24 cellular contexts compared by ENCODE assay signal in genomic region chr6:16241321-16241689, GRCh38.
"Had no signal": no experiment of that assay in that cellular context is flagged by ENCODE, and none has a peak within 500 bp of the region (broad histone marks: within the 10 kb centered on the region; RNA-seq: fewer than 3 reads in every experiment).

No MANE protein-coding gene starts in this region.

- H3K4me3 Mint-ChIP-seq: activated CD4-positive, alpha-beta T cell treated with anti-CD3 and anti-CD28 coated beads, Interleukin-2, amount 10 ng/mL, durations not matched to agents 7 days and 5 days; activated CD8-positive, alpha-beta T cell treated with anti-CD3 and anti-CD28 coated beads, Interleukin-2, amount 10 ng/mL, durations not matched to agents 7 days and 5 days; activated naive CD4-positive, alpha-beta T cell treated with anti-CD3 and anti-CD28 coated beads, Interleukin-2, amount 50 U/mL, for 24 hours; mesothelial cell of epicardium; stimulated activated naive CD8-positive, alpha-beta T cell treated with anti-CD3 and anti-CD28 coated beads, Interleukin-15, amount 100 ng/mL, for 72 hours; T-cell; T-helper 2 cell treated with Interferon-gamma antibody and Interleukin-4, amounts not matched to agents 5 μg/mL and 100 μg/mL, for 36 hours had no signal

- DNase-seq: activated CD4-positive, alpha-beta T cell treated with anti-CD3 and anti-CD28 coated beads, Interleukin-2, amount 10 ng/mL, durations not matched to agents 7 days and 5 days; activated CD4-positive, CD25-positive, alpha-beta regulatory T cell treated with anti-CD3 and anti-CD28 coated beads, Interleukin-2, amount 50 U/mL, for 72 hours; activated CD8-positive, alpha-beta T cell treated with anti-CD3 and anti-CD28 coated beads, Interleukin-2, amount 10 ng/mL, durations not matched to agents 7 days and 5 days; activated gamma-delta T cell treated with Interleukin-2 at 50 U/mL for 16 hours; activated T-cell treated with anti-CD3 and anti-CD28 coated beads, Interleukin-2, amount 50 U/mL, for 1 hour; anterior cingulate cortex; body of pancreas; caudate nucleus; effector memory CD4-positive, alpha-beta T cell; head of caudate nucleus; naive thymus-derived CD8-positive, alpha-beta T cell; stimulated activated CD4-positive, alpha-beta T cell treated with anti-CD3 and anti-CD28 coated beads, Interleukin-1b, Interleukin-23, amount 100 ng/mL, for 48 hours; stimulated activated naive CD8-positive, alpha-beta T cell treated with anti-CD3 and anti-CD28 coated beads, Interleukin-15, amount 100 ng/mL, for 72 hours; T-cell; uterus had no signal

- ATAC-seq: activated CD8-positive, alpha-beta T cell treated with anti-CD3 and anti-CD28 coated beads, Interleukin-2, amount 10 ng/mL, durations not matched to agents 7 days and 5 days; body of pancreas; gastroesophageal sphincter; naive thymus-derived CD8-positive, alpha-beta T cell; stimulated activated naive CD8-positive, alpha-beta T cell treated with anti-CD3 and anti-CD28 coated beads, Interleukin-15, amount 100 ng/mL, for 72 hours; T-cell had no signal

- H3K27ac ChIP-seq: body of pancreas, tibial nerve, uterus, VCaP had no signal

- H3K4me3 ChIP-seq: body of pancreas, gastroesophageal sphincter, lung, tibial nerve, uterus had no signal

- H3K27me3 ChIP-seq: body of pancreas, esophagus muscularis mucosa, gastroesophageal sphincter, tibial nerve, uterus had no signal

- H3K9me3 Mint-ChIP-seq: activated CD4-positive, alpha-beta T cell treated with anti-CD3 and anti-CD28 coated beads, Interleukin-2, amount 10 ng/mL, durations not matched to agents 7 days and 5 days; activated naive CD4-positive, alpha-beta T cell treated with anti-CD3 and anti-CD28 coated beads, Interleukin-2, amount 50 U/mL, for 24 hours; mesothelial cell of epicardium; naive thymus-derived CD8-positive, alpha-beta T cell; stimulated activated naive CD8-positive, alpha-beta T cell treated with anti-CD3 and anti-CD28 coated beads, Interleukin-15, amount 100 ng/mL, for 72 hours; T-cell; T-helper 2 cell treated with Interferon-gamma antibody and Interleukin-4, amounts not matched to agents 5 μg/mL and 100 μg/mL, for 36 hours had no signal

- H3K36me3 ChIP-seq: tibial nerve, uterus had no signal

- H3K9me3 ChIP-seq: body of pancreas, esophagus muscularis mucosa, gastroesophageal sphincter, tibial nerve, uterus had no signal

- H3K27ac Mint-ChIP-seq: activated CD4-positive, alpha-beta T cell treated with anti-CD3 and anti-CD28 coated beads, Interleukin-2, amount 10 ng/mL, durations not matched to agents 7 days and 5 days; activated CD8-positive, alpha-beta T cell treated with anti-CD3 and anti-CD28 coated beads, Interleukin-2, amount 10 ng/mL, durations not matched to agents 7 days and 5 days; activated naive CD4-positive, alpha-beta T cell treated with anti-CD3 and anti-CD28 coated beads, Interleukin-2, amount 50 U/mL, for 24 hours; mesothelial cell of epicardium; naive thymus-derived CD8-positive, alpha-beta T cell; progenitor cell of endocrine pancreas; stimulated activated naive CD8-positive, alpha-beta T cell treated with anti-CD3 and anti-CD28 coated beads, Interleukin-15, amount 100 ng/mL, for 72 hours; T-cell; T-helper 2 cell treated with Interferon-gamma antibody and Interleukin-4, amounts not matched to agents 5 μg/mL and 100 μg/mL, for 36 hours had no signal

- H3K36me3 Mint-ChIP-seq: activated naive CD4-positive, alpha-beta T cell treated with anti-CD3 and anti-CD28 coated beads, Interleukin-2, amount 50 U/mL, for 24 hours; mesothelial cell of epicardium; T-cell had no signal
